1 cellular context compared by ENCODE assay signal in the genomic region with DNA sequence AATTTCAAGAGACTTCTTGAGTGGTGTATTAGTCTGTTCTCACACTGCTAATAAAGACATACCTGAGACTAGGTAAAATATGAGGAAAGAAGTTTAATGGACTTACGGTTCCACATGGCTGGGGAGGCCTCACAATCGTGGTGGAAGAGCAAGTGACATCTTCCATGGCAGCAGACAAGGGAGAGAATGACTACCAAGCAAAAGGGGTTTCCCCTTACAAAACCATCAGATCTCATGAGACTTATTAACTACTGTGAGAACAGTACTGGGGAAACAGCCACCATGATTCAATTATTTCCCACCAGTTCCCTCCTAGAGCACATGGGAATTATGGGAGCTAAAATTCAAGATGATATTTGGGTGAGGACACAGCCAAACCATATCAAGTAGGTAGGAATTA.
TF ChIP-seq lines count a peak whose summit lies in the region.

No MANE protein-coding gene starts in this region.

TF ChIP-seq in GM12878, 131 proteins besides CTCF, POLR2A, EP300 and RAD21 (continued from another document):
- TF ChIP-seq NR2C1 (IDR thresholded peaks at IDR 0.05), result no peak
- TF ChIP-seq NFIC (IDR thresholded peaks at IDR 0.05; ENCODE audit: low read depth, low read length), result no peak
- no peak for TF ChIP-seq SMAD1 (IDR thresholded peaks at IDR 0.05; ENCODE audit: low read depth, partially characterized antibody)
- TF ChIP-seq KLF5 (IDR thresholded peaks at IDR 0.05; ENCODE audit: partially characterized antibody), result no peak
- TF ChIP-seq ZBTB40 (IDR thresholded peaks at IDR 0.05; ENCODE audit: borderline replicate concordance), result no peak
- TF ChIP-seq, protein P1, sequence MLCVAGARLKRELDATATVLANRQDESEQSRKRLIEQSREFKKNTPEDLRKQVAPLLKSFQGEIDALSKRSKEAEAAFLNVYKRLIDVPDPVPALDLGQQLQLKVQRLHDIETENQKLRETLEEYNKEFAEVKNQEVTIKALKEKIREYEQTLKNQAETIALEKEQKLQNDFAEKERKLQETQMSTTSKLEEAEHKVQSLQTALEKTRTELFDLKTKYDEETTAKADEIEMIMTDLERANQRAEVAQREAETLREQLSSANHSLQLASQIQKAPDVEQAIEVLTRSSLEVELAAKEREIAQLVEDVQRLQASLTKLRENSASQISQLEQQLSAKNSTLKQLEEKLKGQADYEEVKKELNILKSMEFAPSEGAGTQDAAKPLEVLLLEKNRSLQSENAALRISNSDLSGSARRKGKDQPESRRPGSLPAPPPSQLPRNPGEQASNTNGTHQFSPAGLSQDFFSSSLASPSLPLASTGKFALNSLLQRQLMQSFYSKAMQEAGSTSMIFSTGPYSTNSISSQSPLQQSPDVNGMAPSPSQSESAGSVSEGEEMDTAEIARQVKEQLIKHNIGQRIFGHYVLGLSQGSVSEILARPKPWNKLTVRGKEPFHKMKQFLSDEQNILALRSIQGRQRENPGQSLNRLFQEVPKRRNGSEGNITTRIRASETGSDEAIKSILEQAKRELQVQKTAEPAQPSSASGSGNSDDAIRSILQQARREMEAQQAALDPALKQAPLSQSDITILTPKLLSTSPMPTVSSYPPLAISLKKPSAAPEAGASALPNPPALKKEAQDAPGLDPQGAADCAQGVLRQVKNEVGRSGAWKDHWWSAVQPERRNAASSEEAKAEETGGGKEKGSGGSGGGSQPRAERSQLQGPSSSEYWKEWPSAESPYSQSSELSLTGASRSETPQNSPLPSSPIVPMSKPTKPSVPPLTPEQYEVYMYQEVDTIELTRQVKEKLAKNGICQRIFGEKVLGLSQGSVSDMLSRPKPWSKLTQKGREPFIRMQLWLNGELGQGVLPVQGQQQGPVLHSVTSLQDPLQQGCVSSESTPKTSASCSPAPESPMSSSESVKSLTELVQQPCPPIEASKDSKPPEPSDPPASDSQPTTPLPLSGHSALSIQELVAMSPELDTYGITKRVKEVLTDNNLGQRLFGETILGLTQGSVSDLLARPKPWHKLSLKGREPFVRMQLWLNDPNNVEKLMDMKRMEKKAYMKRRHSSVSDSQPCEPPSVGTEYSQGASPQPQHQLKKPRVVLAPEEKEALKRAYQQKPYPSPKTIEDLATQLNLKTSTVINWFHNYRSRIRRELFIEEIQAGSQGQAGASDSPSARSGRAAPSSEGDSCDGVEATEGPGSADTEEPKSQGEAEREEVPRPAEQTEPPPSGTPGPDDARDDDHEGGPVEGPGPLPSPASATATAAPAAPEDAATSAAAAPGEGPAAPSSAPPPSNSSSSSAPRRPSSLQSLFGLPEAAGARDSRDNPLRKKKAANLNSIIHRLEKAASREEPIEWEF (IDR thresholded peaks at IDR 0.05; ENCODE audit: insufficient replicate concordance, low read depth, low read length), result peak; percentile 64
- TF ChIP-seq, protein P2, sequence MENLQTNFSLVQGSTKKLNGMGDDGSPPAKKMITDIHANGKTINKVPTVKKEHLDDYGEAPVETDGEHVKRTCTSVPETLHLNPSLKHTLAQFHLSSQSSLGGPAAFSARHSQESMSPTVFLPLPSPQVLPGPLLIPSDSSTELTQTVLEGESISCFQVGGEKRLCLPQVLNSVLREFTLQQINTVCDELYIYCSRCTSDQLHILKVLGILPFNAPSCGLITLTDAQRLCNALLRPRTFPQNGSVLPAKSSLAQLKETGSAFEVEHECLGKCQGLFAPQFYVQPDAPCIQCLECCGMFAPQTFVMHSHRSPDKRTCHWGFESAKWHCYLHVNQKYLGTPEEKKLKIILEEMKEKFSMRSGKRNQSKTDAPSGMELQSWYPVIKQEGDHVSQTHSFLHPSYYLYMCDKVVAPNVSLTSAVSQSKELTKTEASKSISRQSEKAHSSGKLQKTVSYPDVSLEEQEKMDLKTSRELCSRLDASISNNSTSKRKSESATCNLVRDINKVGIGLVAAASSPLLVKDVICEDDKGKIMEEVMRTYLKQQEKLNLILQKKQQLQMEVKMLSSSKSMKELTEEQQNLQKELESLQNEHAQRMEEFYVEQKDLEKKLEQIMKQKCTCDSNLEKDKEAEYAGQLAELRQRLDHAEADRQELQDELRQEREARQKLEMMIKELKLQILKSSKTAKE (IDR thresholded peaks at IDR 0.05; ENCODE audit: low read depth, poor library complexity, severe bottlenecking), result no peak
- no peak for TF ChIP-seq USF2 (IDR thresholded peaks at IDR 0.05; ENCODE audit: borderline replicate concordance, low read depth, low read length)
- peak; percentile 17 to 36; a peak in 2 of 4 replicates for TF ChIP-seq IKZF2 (IDR thresholded peaks at IDR 0.05)
- TF ChIP-seq CREM (IDR thresholded peaks at IDR 0.05; ENCODE audit: low read depth), result no peak
- TF ChIP-seq ZNF622 (IDR thresholded peaks at IDR 0.05), result no peak
- TF ChIP-seq ATF7 (IDR thresholded peaks at IDR 0.05; ENCODE audit: low read depth), result peak; percentile 34; the same call in 1 of the 2 replicates
- no peak for TF ChIP-seq SREBF1 (IDR thresholded peaks at IDR 0.05; ENCODE audit: low read length)
- TF ChIP-seq BHLHE40 (IDR thresholded peaks at IDR 0.05; ENCODE audit: borderline replicate concordance in 1 of 2, low read depth in 2 of 2, low read length in 1 of 2), result no peak
- TF ChIP-seq WRNIP1 (IDR thresholded peaks at IDR 0.05; ENCODE audit: borderline replicate concordance, low read depth, low read length), result no peak
- TF ChIP-seq PAX5 (IDR thresholded peaks at IDR 0.05; ENCODE audit: borderline replicate concordance, low read depth, low read length), result 0 out of 2 replicates have a peak, but pooled peaks have one; percentile 27
- peak; percentile 45; the same call in 1 of the 2 replicates for TF ChIP-seq GATAD2B (conservative IDR thresholded peaks at IDR 0.05; ENCODE audit: low read depth)
- TF ChIP-seq JUNB (IDR thresholded peaks at IDR 0.05), result no peak
- TF ChIP-seq MTA2 (IDR thresholded peaks at IDR 0.05; ENCODE audit: low read depth), result peak; percentile 77
- TF ChIP-seq E4F1 (IDR thresholded peaks at IDR 0.05; ENCODE audit: borderline replicate concordance, partially characterized antibody), result no peak
- TF ChIP-seq HCFC1 (IDR thresholded peaks at IDR 0.05; ENCODE audit: low read length), result no peak
- TF ChIP-seq RFX5 (IDR thresholded peaks at IDR 0.05; ENCODE audit: low read depth, low read length), result no peak
TF ChIP-seq in GM12878: peak in this region for 7.
